Comparison of ENCODE assay signal across 1 cellular context in the genomic region with DNA sequence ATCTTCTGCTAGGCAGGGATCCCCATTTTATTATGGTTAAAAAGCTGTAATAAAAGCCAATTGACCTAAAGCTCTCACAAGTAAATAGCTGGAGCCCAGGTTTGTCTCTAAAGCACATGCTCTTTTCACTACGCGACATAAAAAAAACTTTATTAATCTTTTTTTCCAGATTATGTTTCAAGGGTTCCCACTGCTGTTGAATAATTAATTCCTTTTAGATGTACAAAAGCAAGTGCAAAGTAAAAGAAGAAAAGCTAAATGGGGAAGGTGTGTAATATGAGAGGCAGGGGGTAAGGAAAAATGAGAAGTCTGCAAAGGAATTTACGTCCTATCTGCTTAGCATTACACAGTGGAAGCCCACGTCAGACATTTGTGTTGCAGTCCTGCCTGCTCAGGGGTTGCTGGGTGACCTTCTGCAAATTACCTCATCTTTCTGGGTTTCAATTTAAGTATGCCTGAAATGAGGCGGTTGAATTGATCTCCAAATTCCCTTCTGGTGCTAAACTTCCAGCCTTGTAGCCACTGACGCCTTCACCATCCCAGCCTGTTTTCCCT.
TF ChIP-seq lines count a peak whose summit lies in the region.

No MANE protein-coding gene starts in this region.

TF ChIP-seq in GM12878, 131 proteins besides CTCF, POLR2A, EP300 and RAD21 (continued from another document):
- no peak for TF ChIP-seq ZBTB33 (IDR thresholded peaks at IDR 0.05)
- TF ChIP-seq MTA3 (IDR thresholded peaks at IDR 0.05; ENCODE audit: borderline replicate concordance, low read length), result peak; percentile 55; the same call in 1 of the 2 replicates
- TF ChIP-seq SIX5 (IDR thresholded peaks at IDR 0.05; ENCODE audit: low read depth, low read length, severe bottlenecking), result no peak
- TF ChIP-seq, protein P1, sequence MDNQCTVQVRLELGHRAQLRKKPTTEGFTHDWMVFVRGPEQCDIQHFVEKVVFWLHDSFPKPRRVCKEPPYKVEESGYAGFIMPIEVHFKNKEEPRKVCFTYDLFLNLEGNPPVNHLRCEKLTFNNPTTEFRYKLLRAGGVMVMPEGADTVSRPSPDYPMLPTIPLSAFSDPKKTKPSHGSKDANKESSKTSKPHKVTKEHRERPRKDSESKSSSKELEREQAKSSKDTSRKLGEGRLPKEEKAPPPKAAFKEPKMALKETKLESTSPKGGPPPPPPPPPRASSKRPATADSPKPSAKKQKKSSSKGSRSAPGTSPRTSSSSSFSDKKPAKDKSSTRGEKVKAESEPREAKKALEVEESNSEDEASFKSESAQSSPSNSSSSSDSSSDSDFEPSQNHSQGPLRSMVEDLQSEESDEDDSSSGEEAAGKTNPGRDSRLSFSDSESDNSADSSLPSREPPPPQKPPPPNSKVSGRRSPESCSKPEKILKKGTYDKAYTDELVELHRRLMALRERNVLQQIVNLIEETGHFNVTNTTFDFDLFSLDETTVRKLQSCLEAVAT (IDR thresholded peaks at IDR 0.05), result no peak; the same call in none of the 2 replicates
- TF ChIP-seq CREB1 (IDR thresholded peaks at IDR 0.05; ENCODE audit: low read depth), result peak; percentile 88
- no peak for TF ChIP-seq ZNF274 (IDR thresholded peaks at IDR 0.05; ENCODE audit: insufficient read depth, insufficient read length)
- TF ChIP-seq, protein P2, sequence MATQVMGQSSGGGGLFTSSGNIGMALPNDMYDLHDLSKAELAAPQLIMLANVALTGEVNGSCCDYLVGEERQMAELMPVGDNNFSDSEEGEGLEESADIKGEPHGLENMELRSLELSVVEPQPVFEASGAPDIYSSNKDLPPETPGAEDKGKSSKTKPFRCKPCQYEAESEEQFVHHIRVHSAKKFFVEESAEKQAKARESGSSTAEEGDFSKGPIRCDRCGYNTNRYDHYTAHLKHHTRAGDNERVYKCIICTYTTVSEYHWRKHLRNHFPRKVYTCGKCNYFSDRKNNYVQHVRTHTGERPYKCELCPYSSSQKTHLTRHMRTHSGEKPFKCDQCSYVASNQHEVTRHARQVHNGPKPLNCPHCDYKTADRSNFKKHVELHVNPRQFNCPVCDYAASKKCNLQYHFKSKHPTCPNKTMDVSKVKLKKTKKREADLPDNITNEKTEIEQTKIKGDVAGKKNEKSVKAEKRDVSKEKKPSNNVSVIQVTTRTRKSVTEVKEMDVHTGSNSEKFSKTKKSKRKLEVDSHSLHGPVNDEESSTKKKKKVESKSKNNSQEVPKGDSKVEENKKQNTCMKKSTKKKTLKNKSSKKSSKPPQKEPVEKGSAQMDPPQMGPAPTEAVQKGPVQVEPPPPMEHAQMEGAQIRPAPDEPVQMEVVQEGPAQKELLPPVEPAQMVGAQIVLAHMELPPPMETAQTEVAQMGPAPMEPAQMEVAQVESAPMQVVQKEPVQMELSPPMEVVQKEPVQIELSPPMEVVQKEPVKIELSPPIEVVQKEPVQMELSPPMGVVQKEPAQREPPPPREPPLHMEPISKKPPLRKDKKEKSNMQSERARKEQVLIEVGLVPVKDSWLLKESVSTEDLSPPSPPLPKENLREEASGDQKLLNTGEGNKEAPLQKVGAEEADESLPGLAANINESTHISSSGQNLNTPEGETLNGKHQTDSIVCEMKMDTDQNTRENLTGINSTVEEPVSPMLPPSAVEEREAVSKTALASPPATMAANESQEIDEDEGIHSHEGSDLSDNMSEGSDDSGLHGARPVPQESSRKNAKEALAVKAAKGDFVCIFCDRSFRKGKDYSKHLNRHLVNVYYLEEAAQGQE (IDR thresholded peaks at IDR 0.05; ENCODE audit: low read depth, low read length), result no peak
- no peak for TF ChIP-seq CBX5 (IDR thresholded peaks at IDR 0.05; ENCODE audit: low read depth)
- no peak for TF ChIP-seq LARP7 (IDR thresholded peaks at IDR 0.05)
- no peak for TF ChIP-seq TCF12 (IDR thresholded peaks at IDR 0.05; ENCODE audit: low read depth, low read length)
- no peak for TF ChIP-seq CHD2 (IDR thresholded peaks at IDR 0.05; ENCODE audit: borderline replicate concordance, low read depth, low read length)
- peak; percentile 51; the same call in 1 of the 2 replicates for TF ChIP-seq BMI1 (IDR thresholded peaks at IDR 0.05; ENCODE audit: borderline replicate concordance)
- no peak for TF ChIP-seq HDAC2 (IDR thresholded peaks at IDR 0.05)
- no peak for TF ChIP-seq SUZ12 (IDR thresholded peaks at IDR 0.05; ENCODE audit: unreplicated experiment)
- TF ChIP-seq ZNF24 (IDR thresholded peaks at IDR 0.05), result no peak
- no peak for TF ChIP-seq EZH2 (IDR thresholded peaks at IDR 0.05; ENCODE audit: borderline replicate concordance, control insufficient read depth, low read depth, low read length)
- TF ChIP-seq, protein P3, sequence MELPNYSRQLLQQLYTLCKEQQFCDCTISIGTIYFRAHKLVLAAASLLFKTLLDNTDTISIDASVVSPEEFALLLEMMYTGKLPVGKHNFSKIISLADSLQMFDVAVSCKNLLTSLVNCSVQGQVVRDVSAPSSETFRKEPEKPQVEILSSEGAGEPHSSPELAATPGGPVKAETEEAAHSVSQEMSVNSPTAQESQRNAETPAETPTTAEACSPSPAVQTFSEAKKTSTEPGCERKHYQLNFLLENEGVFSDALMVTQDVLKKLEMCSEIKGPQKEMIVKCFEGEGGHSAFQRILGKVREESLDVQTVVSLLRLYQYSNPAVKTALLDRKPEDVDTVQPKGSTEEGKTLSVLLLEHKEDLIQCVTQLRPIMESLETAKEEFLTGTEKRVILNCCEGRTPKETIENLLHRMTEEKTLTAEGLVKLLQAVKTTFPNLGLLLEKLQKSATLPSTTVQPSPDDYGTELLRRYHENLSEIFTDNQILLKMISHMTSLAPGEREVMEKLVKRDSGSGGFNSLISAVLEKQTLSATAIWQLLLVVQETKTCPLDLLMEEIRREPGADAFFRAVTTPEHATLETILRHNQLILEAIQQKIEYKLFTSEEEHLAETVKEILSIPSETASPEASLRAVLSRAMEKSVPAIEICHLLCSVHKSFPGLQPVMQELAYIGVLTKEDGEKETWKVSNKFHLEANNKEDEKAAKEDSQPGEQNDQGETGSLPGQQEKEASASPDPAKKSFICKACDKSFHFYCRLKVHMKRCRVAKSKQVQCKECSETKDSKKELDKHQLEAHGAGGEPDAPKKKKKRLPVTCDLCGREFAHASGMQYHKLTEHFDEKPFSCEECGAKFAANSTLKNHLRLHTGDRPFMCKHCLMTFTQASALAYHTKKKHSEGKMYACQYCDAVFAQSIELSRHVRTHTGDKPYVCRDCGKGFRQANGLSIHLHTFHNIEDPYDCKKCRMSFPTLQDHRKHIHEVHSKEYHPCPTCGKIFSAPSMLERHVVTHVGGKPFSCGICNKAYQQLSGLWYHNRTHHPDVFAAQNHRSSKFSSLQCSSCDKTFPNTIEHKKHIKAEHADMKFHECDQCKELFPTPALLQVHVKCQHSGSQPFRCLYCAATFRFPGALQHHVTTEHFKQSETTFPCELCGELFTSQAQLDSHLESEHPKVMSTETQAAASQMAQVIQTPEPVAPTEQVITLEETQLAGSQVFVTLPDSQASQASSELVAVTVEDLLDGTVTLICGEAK (IDR thresholded peaks at IDR 0.05; ENCODE audit: borderline replicate concordance), result peak; percentile 89; the same call in 1 of the 2 replicates
